In genomic region chr11:65711785-65712632, GRCh38 we compare ENCODE assay signal across 8 cellular contexts. TPM values are rescaled to one million over a fixed set of nuclear protein-coding genes. Genes with fewer than 3 reads are reported as not detected.
DNase-seq lines count a peak whose midpoint lies in the region; ATAC-seq and TF ChIP-seq lines count a peak whose summit lies in the region.

Gene KAT5 (plus strand): TSS chr11:65712252. CDS start chr11:65712268, 16 bp downstream.

- DNase-seq in NCI-H187 treated with DMSO at 0.1 percent for 48 hours (lab: John Stamatoyannopoulos, UW) = peak; percentile 98
- DNase-seq in ascending aorta (ENCODE audit: low spot score in 2 of 2) = peak; percentile 96 to 99
- DNase-seq in hepatic stellate cell (ENCODE audit: low spot score) = peak; percentile 98
- DNase-seq in aorta = peak; percentile 99

- H3K4me3 ChIP-seq in ascending aorta (peak within 1 kb of the TSS; percentile 72 to 94), rectal smooth muscle tissue (ENCODE audit: low read length) (peak within 1 kb of the TSS; percentile 94), aorta (ENCODE audit: low read length in 2 of 2) (peak within 1 kb of the TSS; percentile 19 to 22)

- peak within 1 kb of the TSS; percentile 88 for H3K9ac ChIP-seq in rectal smooth muscle tissue (ENCODE audit: low read length)

- H3K27me3 ChIP-seq in ascending aorta (no peaks in the 10 kb centered on the region), rectal smooth muscle tissue (ENCODE audit: control insufficient read depth, insufficient read depth, low read length) (no peaks in the 10 kb centered on the region), aorta (ENCODE audit: control insufficient read depth in 1 of 2, insufficient read depth in 2 of 2, low read length in 1 of 2) (no peaks in the 10 kb centered on the region)

- intact Hi-C loops in T-helper 2 cell treated with Interferon-gamma antibody and Interleukin-4, amounts not matched to agents 100 ng/mL and 5 ng/mL, for 36 hours (cut with micrococcal nuclease) = loop anchor here (1.0 to 10.0 kb wide), 11 partner anchors 8 to 573 kb away; partner anchors contain the start of genes AP5B1, BANF1, CFL1 and EIF1AD
- intact Hi-C loops in ascending aorta (cut with DNase I) = loop anchor here (1.0 to 10.0 kb wide), 7 partner anchors 8 to 207 kb away; partner anchors contain the start of genes C11orf68, DRAP1, MAP3K11 and PCNX3
- intact Hi-C loops in aorta (cut with DNase I) = loop anchor here (5.0 kb wide), 3 partner anchors 50 to 70 kb away; partner anchors contain the start of genes AP5B1 (in 1 of the 2) and RELA (in 1 of the 2)

- H3K27ac ChIP-seq in ascending aorta (peak within 1 kb of the TSS; percentile 96 to 100), rectal smooth muscle tissue (ENCODE audit: low read depth, low read length) (peak within 1 kb of the TSS; percentile 100), aorta (ENCODE audit: low read depth in 1 of 2, low read length in 2 of 2) (peak within 1 kb of the TSS; percentile 72 to 80)

- H3K36me3 ChIP-seq in ascending aorta (peaks cover 33 to 42% of the 10 kb centered on the region in 2 donors), rectal smooth muscle tissue (ENCODE audit: control insufficient read depth, insufficient read depth, low read length) (peaks cover 27% of the 10 kb centered on the region), aorta (ENCODE audit: control insufficient read depth in 1 of 2, insufficient read depth in 2 of 2, low read length in 1 of 2) (peaks cover 4 to 11% of the 10 kb centered on the region in 2 donors)

- WGBS in aorta, 2 donors = 1% methylated on average over 65 of the region's 65 CpGs

- H3K9me3 ChIP-seq in ascending aorta (no peaks in the 10 kb centered on the region), aorta (ENCODE audit: control insufficient read depth, low read length) (no peaks in the 10 kb centered on the region)

- H3K4me1 ChIP-seq in ascending aorta = peaks cover 4 to 19% of the 10 kb centered on the region in 2 donors
- peaks cover 6% of the 10 kb centered on the region for H3K4me1 ChIP-seq in rectal smooth muscle tissue (ENCODE audit: control insufficient read depth, insufficient read depth, low read length)
- no peaks in the 10 kb centered on the region for H3K4me1 ChIP-seq in aorta (ENCODE audit: control insufficient read depth in 1 of 2, insufficient read depth in 2 of 2, low read length in 2 of 2)

- TF ChIP-seq CTCF in ascending aorta (IDR thresholded peaks at IDR 0.05) = peak; percentile 95 to 99 (median 98)

- ATAC-seq in GM18498 (IDR thresholded peaks at IDR 0.05; ENCODE audit: unreplicated experiment) = peak; percentile 86
- peak; percentile 84 for ATAC-seq in HG02943 (IDR thresholded peaks at IDR 0.05; ENCODE audit: low read depth, unreplicated experiment)
- peak; percentile 96 for ATAC-seq in aorta (ENCODE audit: low FRiP score)

RNA-seq across cellular contexts. Expression of gene KAT5, which starts in this region (rescaled TPM):
- total RNA-seq in T-helper 2 cell treated with Interferon-gamma antibody and Interleukin-4, amounts not matched to agents 100 ng/mL and 5 ng/mL, for 36 hours = 67.3 and 72.0 TPM in 2 replicates
- total RNA-seq in ascending aorta (31.0 TPM), aorta (10 to 100 TPM; 59.8 to 64.4 TPM)
- 100 to 1,000 TPM in 1 of 2 donors, 10 to 100 TPM in 1; 29.2 to 120 TPM for polyA plus RNA-seq in aorta

Comparison
In these comparisons a context has a peak if more than half of its experiments do, and no peak if none do; other contexts are left out.
1. Peak in every context shown above with its lines: DNase-seq, ATAC-seq, H3K4me3 ChIP-seq and H3K27ac ChIP-seq.
2. H3K4me3 ChIP-seq: peak in every context shown above with its lines; median percentile 94 in rectal smooth muscle tissue; 83 in ascending aorta; 20 in aorta.